ENCODE assay signal across 9 cellular contexts in genomic region chr19:49875177-49875576, GRCh38. TPM values are rescaled to one million over a fixed set of nuclear protein-coding genes. Genes with fewer than 3 reads are reported as not detected.
DNase-seq lines count a peak whose midpoint lies in the region; TF ChIP-seq lines count a peak whose summit lies in the region.
"Had no signal": no experiment of that assay in that cellular context is flagged by ENCODE, and none has a peak within 500 bp of the region (broad histone marks: within the 10 kb centered on the region; RNA-seq: fewer than 3 reads in every experiment).

No MANE protein-coding gene starts in this region.

- DNase-seq in adipocyte (ENCODE audit: low read depth) (no peak), substantia nigra (lab: John Stamatoyannopoulos, UW) (no peak), kidney glomerular epithelial cell (lab: John Stamatoyannopoulos, UW) (no peak), HuH-7.5 (ENCODE audit: low spot score) (no peak), ureter (ENCODE audit: low spot score) (no peak), GOT3 (lab: John Stamatoyannopoulos, UW) (no peak)
- DNase-seq: naive B cell had no signal

- H3K9ac ChIP-seq in adipocyte (ENCODE audit: low read length) (peak overlapping the region; percentile 99), iPS-18a (ENCODE audit: low read length) (peak overlapping the region; percentile 82)

- POLR2A ChIA-PET in HEK293 (lab: Yijun Ruan, JAX): interaction anchor here (1.2 to 4.8 kb wide), 5 partner anchors 10 to 54 kb away, joined by 3 to 41 read pairs (median 10); partner anchors contain the start of genes ATF5, NUP62 and PTOV1

- H3K9me3 ChIP-seq in HEK293 (ENCODE audit: control insufficient read depth, insufficient read depth, low read depth, low read length) (no peaks in the 10 kb centered on the region), adipocyte (ENCODE audit: control insufficient read depth, low read length) (no peaks in the 10 kb centered on the region), iPS-18a (ENCODE audit: control insufficient read depth, low read depth, low read length) (no peaks in the 10 kb centered on the region)

- peak overlapping the region; percentile 79; the same call in 1 of the 2 replicates for H3K4me3 ChIP-seq in HEK293 (ENCODE audit: low read depth, low read length)
- H3K4me3 ChIP-seq in adipocyte (ENCODE audit: low read length): peak overlapping the region; percentile 93
- peak overlapping the region; percentile 93 for H3K4me3 ChIP-seq in iPS-18a (ENCODE audit: low read length)

- no peak for TF ChIP-seq CTCF in HEK293 (tag by site-specific recombination; IDR thresholded peaks at IDR 0.05)

- peak overlapping the region; percentile 94 for H3K27ac ChIP-seq in HEK293 (ENCODE audit: extremely low read depth, low read depth, low read length)
- no peak overlapping the region for H3K27ac ChIP-seq in iPS-18a (ENCODE audit: low read length)
- H3K27ac ChIP-seq in substantia nigra (ENCODE audit: low read depth, low read length, poor library complexity, severe bottlenecking): peak overlapping the region; percentile 99

- CTCF ChIA-PET in HEK293 (lab: Yijun Ruan, JAX): interaction anchor here (0.6 kb wide), 1 partner anchor 60 kb away, joined by 3 read pairs; no protein-coding TSS in a partner anchor

- H3K27me3 ChIP-seq in adipocyte (replicated peaks; ENCODE audit: control insufficient read depth, insufficient read depth, low read length) (no peaks in the 10 kb centered on the region), iPS-18a (ENCODE audit: control insufficient read depth, insufficient read depth, low read length) (no peaks in the 10 kb centered on the region)

- H3K4me1 ChIP-seq in HEK293 (ENCODE audit: control insufficient read depth, insufficient read depth, low read length): peaks cover 12% of the 10 kb centered on the region
- H3K4me1 ChIP-seq in adipocyte (ENCODE audit: control insufficient read depth, insufficient read depth, low read length): peaks cover 33% of the 10 kb centered on the region
- peaks cover 6% of the 10 kb centered on the region for H3K4me1 ChIP-seq in iPS-18a (ENCODE audit: control insufficient read depth, low read depth, low read length)

- H3K36me3 ChIP-seq in HEK293 (ENCODE audit: control insufficient read depth in 2 of 2, insufficient read depth in 1 of 2, low read length in 2 of 2) (peaks cover 3 to 38% of the 10 kb centered on the region in 2 experiments; a peak in 2 of 3 replicates), adipocyte (ENCODE audit: control insufficient read depth, insufficient read depth, low read length, severe bottlenecking) (peaks cover 28% of the 10 kb centered on the region), iPS-18a (ENCODE audit: control insufficient read depth, low read depth, low read length) (peaks cover 10% of the 10 kb centered on the region)

TF ChIP-seq in HEK293, 187 proteins besides CTCF, POLR2A, EP300 and RAD21:
- TF ChIP-seq ZNF768 (tag by site-specific recombination; IDR thresholded peaks at IDR 0.05): peak; percentile 75; the same call in 1 of the 2 replicates
- TF ChIP-seq ZNF585B (tag by site-specific recombination; IDR thresholded peaks at IDR 0.05): no peak

RNA-seq across cellular contexts. Expression of gene AKT1S1, which starts 2.0 kb away (rescaled TPM):
- 32.8 TPM for total RNA-seq in ureter

RNA-seq across cellular contexts. Expression of gene TBC1D17, which starts 2.3 kb away (rescaled TPM):
- total RNA-seq in ureter: 30.4 TPM

RNA-seq across cellular contexts. Expression of gene PNKP, which starts 7.8 kb away (rescaled TPM):
- 122 TPM for total RNA-seq in ureter

RNA-seq across cellular contexts. Expression of gene IL4I1, which starts 21.5 kb away (rescaled TPM):
- total RNA-seq in ureter: 1.9 TPM

RNA-seq across cellular contexts. Expression of gene PTOV1, which starts 24.2 kb away (rescaled TPM):
- 105 TPM for total RNA-seq in ureter
